Comparison of ENCODE assay signal across 10 cellular contexts in the genomic region with DNA sequence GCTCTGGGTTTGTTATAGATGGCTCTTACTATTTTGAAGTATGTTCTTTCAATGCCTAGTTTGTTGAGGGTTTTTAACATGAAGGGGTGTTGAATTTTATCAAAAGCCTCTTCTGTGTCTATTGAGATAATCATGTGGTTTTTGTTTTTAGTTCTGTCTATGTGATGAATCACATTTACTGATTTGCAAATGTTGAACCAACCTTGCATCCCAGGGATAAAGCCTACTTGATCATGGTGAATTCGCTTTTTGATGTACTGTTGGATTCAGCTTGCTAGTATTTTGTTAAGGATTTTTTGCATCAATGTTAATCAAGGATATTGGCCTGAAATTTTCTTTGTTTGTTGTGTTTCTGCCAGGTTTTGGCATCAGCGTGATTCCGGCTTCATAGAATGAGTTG. TPM values are rescaled to one million over a fixed set of nuclear protein-coding genes. Genes with fewer than 3 reads are reported as not detected.
"Had no signal": no experiment of that assay in that cellular context is flagged by ENCODE, and none has a peak within 500 bp of the region (broad histone marks: within the 10 kb centered on the region; RNA-seq: fewer than 3 reads in every experiment).

No MANE protein-coding gene starts in this region.

- H3K9me3 ChIP-seq: HAP-1 had no signal

- FAIRE-seq: H1, HepG2 had no signal

- H3K27ac Mint-ChIP-seq: GM23338, HFFc6, IgD-negative memory B cell had no signal

- H3K27me3 Mint-ChIP-seq: IgD-negative memory B cell had no signal

- H3K27ac ChIP-seq: HL-60 had no signal

- H3K4me3 Mint-ChIP-seq: GM23338, HFFc6 had no signal

- ATAC-seq: GM23338, HCT116, HepG2 had no signal

- DNase-seq: H7, HFFc6, KG1 had no signal

- H3K4me3 ChIP-seq: GM23338, HAP-1 had no signal

- H2AFZ ChIP-seq: GM23338 had no signal

- H3K4me2 ChIP-seq: GM23338 had no signal

- H3K36me3 ChIP-seq: HAP-1 had no signal

RNA-seq across cellular contexts. Expression of a gene that starts 25.5 kb away (rescaled TPM):
- polyA plus RNA-seq: IgD-negative memory B cell had no signal
